ENCODE assay signal across 2 cellular contexts in the genomic region with DNA sequence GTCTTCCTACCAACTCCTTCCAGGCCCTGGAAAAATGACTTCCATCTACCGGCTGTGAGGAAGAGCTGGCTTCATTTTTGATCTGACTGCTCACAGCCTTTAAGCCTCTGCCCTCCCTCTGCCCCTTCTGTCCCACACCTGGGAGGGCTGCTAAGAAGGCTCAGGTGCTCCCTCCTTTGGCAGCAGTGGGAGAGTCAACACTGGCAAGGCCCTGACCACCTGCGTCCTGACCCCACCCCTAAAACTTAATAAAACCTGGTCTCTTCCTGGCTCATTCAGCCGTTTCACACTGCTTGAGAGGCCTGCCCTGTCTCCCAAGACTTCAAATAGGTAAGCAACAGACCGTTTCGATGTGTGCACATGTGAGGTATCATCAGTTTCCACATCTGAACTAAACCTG.
TF ChIP-seq lines count a peak whose summit lies in the region.

No MANE protein-coding gene starts in this region.

TF ChIP-seq in GM12891, 5 proteins besides CTCF, POLR2A, EP300 and RAD21:
- TF ChIP-seq TAF1 (IDR thresholded peaks at IDR 0.05; ENCODE audit: low read depth, low read length) (no peak), SPI1 (IDR thresholded peaks at IDR 0.05; ENCODE audit: low read depth, low read length) (no peak), PAX5 (IDR thresholded peaks at IDR 0.05; ENCODE audit: insufficient read depth, low read length, severe bottlenecking) (no peak), POU2F2 (IDR thresholded peaks at IDR 0.05; ENCODE audit: low read depth, low read length) (no peak), POLR2AphosphoS5 (IDR thresholded peaks at IDR 0.05; ENCODE audit: low read depth, low read length) (no peak)

TF ChIP-seq in H1, 55 proteins besides CTCF, POLR2A, EP300 and RAD21:
- TF ChIP-seq CREB1 (IDR thresholded peaks at IDR 0.05) (no peak), RBBP5 (IDR thresholded peaks at IDR 0.05; ENCODE audit: borderline replicate concordance, low read depth, low read length) (no peak), TAF7 (optimal IDR thresholded peaks at IDR 0.05; ENCODE audit: borderline replicate concordance, low read depth, low read length) (no peak), BRCA1 (IDR thresholded peaks at IDR 0.05; ENCODE audit: low read depth, low read length) (no peak), JUN (IDR thresholded peaks at IDR 0.05; ENCODE audit: low read depth, low read length) (no peak), TCF12 (IDR thresholded peaks at IDR 0.05; ENCODE audit: low read depth, low read length) (no peak), EZH2 (IDR thresholded peaks at IDR 0.05; ENCODE audit: low read depth, low read length, severe bottlenecking) (no peak), BCL11A (IDR thresholded peaks at IDR 0.05; ENCODE audit: low read depth in 2 of 2, low read length in 2 of 2) (no peak), CHD1 (IDR thresholded peaks at IDR 0.05; ENCODE audit: low read depth, low read length) (no peak), EGR1 (IDR thresholded peaks at IDR 0.05; ENCODE audit: borderline replicate concordance, low read depth, low read length) (no peak), KDM5A (IDR thresholded peaks at IDR 0.05; ENCODE audit: low read length) (no peak)
- TF ChIP-seq, protein P1, sequence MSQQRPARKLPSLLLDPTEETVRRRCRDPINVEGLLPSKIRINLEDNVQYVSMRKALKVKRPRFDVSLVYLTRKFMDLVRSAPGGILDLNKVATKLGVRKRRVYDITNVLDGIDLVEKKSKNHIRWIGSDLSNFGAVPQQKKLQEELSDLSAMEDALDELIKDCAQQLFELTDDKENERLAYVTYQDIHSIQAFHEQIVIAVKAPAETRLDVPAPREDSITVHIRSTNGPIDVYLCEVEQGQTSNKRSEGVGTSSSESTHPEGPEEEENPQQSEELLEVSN (IDR thresholded peaks at IDR 0.05) = no peak
